Comparison of ENCODE assay signal across 14 cellular contexts in the genomic region with DNA sequence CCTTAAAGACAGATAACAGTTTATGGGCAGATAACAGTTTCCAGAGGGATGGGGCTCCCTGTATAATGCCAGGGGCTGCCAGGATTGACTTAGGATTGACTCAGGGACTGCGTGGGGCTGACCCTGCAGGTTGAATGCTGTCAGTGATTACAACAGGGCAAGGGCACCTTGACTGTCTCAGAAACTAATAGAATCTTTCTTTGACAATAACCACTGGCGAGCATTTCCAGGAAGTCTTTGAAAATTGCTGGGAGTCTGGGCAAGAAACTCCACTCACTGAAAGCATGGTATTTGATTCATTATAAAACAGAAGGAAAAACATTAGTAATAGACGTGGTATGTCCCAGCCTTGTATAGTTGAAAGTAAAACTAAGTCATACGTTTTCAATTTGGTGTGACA.
DNase-seq lines count a peak whose midpoint lies in the region; ATAC-seq and TF ChIP-seq lines count a peak whose summit lies in the region.
"Had no signal": no experiment of that assay in that cellular context is flagged by ENCODE, and none has a peak within 500 bp of the region (broad histone marks: within the 10 kb centered on the region; RNA-seq: fewer than 3 reads in every experiment).

No MANE protein-coding gene starts in this region.

- CTCF ChIA-PET in activated naive CD4-positive, alpha-beta T cell treated with anti-CD3 and anti-CD28 coated beads for 36 hours (lab: Charles Lee) = interaction anchor here (0.6 kb wide), 1 partner anchor 22 kb away, joined by 3 read pairs; no protein-coding TSS in a partner anchor

- peak; percentile 18 for DNase-seq in activated naive CD4-positive, alpha-beta T cell treated with anti-CD3 and anti-CD28 coated beads for 36 hours
- DNase-seq in activated naive CD4-positive, alpha-beta T cell treated with Interleukin-2 at 50 U/mL for 16 hours = no peak
- DNase-seq in amniotic epithelial cell (ENCODE audit: low read depth) (peak; percentile 2), fibroblast of villous mesenchyme (ENCODE audit: low read depth) (peak; percentile 30), upper lobe of left lung (no peak), cerebellum (ENCODE audit: low spot score) (no peak), NCI-H2029 treated with DMSO at 0.1 percent for 48 hours (lab: John Stamatoyannopoulos, UW) (no peak), NCI-H1048 (lab: John Stamatoyannopoulos, UW) (no peak)
- DNase-seq: DMS53, natural killer cell, NCI-H1092 treated with DMSO at 0.1 percent for 48 hours, NCI-H526 treated with DMSO at 0.1 percent for 48 hours, SHP77 had no signal

- TF ChIP-seq POLR2A in upper lobe of left lung (IDR thresholded peaks at IDR 0.05) = no peak

- TF ChIP-seq EP300 in upper lobe of left lung (IDR thresholded peaks at IDR 0.05) = no peak

- peak; percentile 30 to 56 for ATAC-seq in upper lobe of left lung (ENCODE audit: low FRiP score in 2 of 2)
- ATAC-seq: natural killer cell had no signal

- H3K4me1 ChIP-seq in upper lobe of left lung = peaks cover 0 to 20% (median 0%) of the 10 kb centered on the region in 4 donors

- no peak overlapping the region for H3K27ac ChIP-seq in upper lobe of left lung
- H3K27ac ChIP-seq: VCaP had no signal

- H3K27ac Mint-ChIP-seq in activated naive CD4-positive, alpha-beta T cell treated with anti-CD3 and anti-CD28 coated beads for 36 hours = no peak overlapping the region
- H3K27ac Mint-ChIP-seq: natural killer cell had no signal

- H3K9me3 Mint-ChIP-seq in activated naive CD4-positive, alpha-beta T cell treated with anti-CD3 and anti-CD28 coated beads for 36 hours = no peaks in the 10 kb centered on the region
- H3K9me3 Mint-ChIP-seq: natural killer cell had no signal

- H3K4me3 ChIP-seq in fibroblast of villous mesenchyme (ENCODE audit: low read depth, low read length) (no peak overlapping the region), upper lobe of left lung (no peak overlapping the region)

- TF ChIP-seq CTCF in fibroblast of villous mesenchyme (IDR thresholded peaks at IDR 0.05; ENCODE audit: insufficient read depth, low read depth, low read length) (no peak), upper lobe of left lung (IDR thresholded peaks at IDR 0.05) (no peak)

- peaks cover 39% of the 10 kb centered on the region for H3K4me1 Mint-ChIP-seq in activated naive CD4-positive, alpha-beta T cell treated with anti-CD3 and anti-CD28 coated beads for 36 hours (ENCODE audit: low read depth)

- no peak overlapping the region for H3K4me3 Mint-ChIP-seq in activated naive CD4-positive, alpha-beta T cell treated with anti-CD3 and anti-CD28 coated beads for 36 hours
- H3K4me3 Mint-ChIP-seq: natural killer cell had no signal

- H3K36me3 ChIP-seq in upper lobe of left lung = no peaks in the 10 kb centered on the region

- no peaks in the 10 kb centered on the region for H3K27me3 ChIP-seq in upper lobe of left lung

- 69 to 73% methylated on average over 4 of the region's 4 CpGs for WGBS in upper lobe of left lung, 2 donors

- intact Hi-C loops in activated naive CD4-positive, alpha-beta T cell treated with anti-CD3 and anti-CD28 coated beads for 36 hours (cut with micrococcal nuclease) = loop anchor here (10.0 kb wide), 1 partner anchor 1918 kb away; the partner anchor contains the start of genes CCDC148 and PKP4

- no peaks in the 10 kb centered on the region for H3K36me3 Mint-ChIP-seq in activated naive CD4-positive, alpha-beta T cell treated with anti-CD3 and anti-CD28 coated beads for 36 hours (ENCODE audit: low read depth)
- H3K36me3 Mint-ChIP-seq: natural killer cell had no signal

- H3K9me3 ChIP-seq in upper lobe of left lung = no peaks in the 10 kb centered on the region

- no peaks in the 10 kb centered on the region for H3K27me3 Mint-ChIP-seq in activated naive CD4-positive, alpha-beta T cell treated with anti-CD3 and anti-CD28 coated beads for 36 hours (ENCODE audit: low read depth)

Comparison
In these comparisons a context has a peak if more than half of its experiments do, and no peak if none do; other contexts are left out.
1. DNase-seq: peak in activated naive CD4-positive, alpha-beta T cell treated with anti-CD3 and anti-CD28 coated beads for 36 hours (single experiment), amniotic epithelial cell (single experiment) and fibroblast of villous mesenchyme (single experiment); none in activated naive CD4-positive, alpha-beta T cell treated with Interleukin-2 at 50 U/mL for 16 hours (single experiment), upper lobe of left lung (0 of 2), cerebellum (single experiment), NCI-H2029 treated with DMSO at 0.1 percent for 48 hours (single experiment) and NCI-H1048 (single experiment).